ENCODE assay signal across 8 cellular contexts in the genomic region with DNA sequence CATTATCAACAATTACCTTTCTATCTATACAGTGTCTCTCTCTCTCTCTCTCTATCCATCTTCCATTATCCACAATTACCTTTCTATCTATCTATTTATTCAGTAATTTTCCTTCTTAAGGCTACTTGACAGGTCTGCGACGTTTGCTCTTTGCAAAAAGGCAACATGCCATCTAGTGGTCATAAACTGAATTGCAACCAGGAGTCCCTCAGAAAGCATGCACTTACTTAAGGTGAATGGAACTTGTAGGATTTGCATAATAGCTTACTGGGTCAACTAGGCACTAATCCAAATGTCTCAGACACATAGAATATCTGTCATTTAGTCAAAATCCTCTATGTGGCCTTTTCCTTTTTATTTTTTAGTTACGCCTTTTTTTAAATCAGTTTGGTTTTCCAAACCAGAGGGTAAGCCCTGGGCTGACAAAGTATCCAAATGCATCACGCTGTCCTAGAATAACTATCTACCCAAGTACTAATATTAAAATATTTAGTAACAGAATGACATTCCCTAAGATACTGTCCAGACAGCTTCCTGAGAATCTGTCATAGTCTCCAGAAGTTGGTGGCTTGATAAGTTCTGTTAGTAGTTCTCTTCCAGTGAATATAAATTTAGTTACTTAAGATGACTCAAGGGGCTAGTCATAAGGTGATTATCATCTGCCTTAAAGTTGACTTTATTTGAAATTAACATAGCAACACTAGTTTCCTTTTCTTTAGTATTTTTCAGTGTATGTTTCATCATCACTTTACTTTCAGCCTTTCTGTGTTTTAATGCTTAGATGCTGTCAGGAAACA.
DNase-seq lines count a peak whose midpoint lies in the region; ATAC-seq and TF ChIP-seq lines count a peak whose summit lies in the region.

No MANE protein-coding gene starts in this region.

- no peaks in the 10 kb centered on the region for H3K4me1 ChIP-seq in fibroblast of lung (ENCODE audit: control insufficient read depth, extremely low read depth, insufficient read depth, low read length)

- no peak overlapping the region for H3K27ac ChIP-seq in fibroblast of lung (ENCODE audit: insufficient read depth, low read length)

- H2AFZ ChIP-seq in fibroblast of lung (ENCODE audit: low read length): no peak overlapping the region

- DNase-seq in Daoy (ENCODE audit: low read depth): peak; percentile 68
- peak; percentile 81 for DNase-seq in NCI-H345 (lab: John Stamatoyannopoulos, UW)
- peak; percentile 84 to 89 for DNase-seq in fibroblast of lung (ENCODE audit: low read depth in 2 of 2)
- no peak for DNase-seq in UCSD-AML1 (lab: John Stamatoyannopoulos, UW; ENCODE audit: unreplicated experiment)

- H3K27me3 ChIP-seq in fibroblast of lung (ENCODE audit: control insufficient read depth, insufficient read depth, low read length): no peaks in the 10 kb centered on the region

- H3K27ac Mint-ChIP-seq in nephron: no peak overlapping the region

- H3K36me3 Mint-ChIP-seq in nephron (ENCODE audit: low read depth): no peaks in the 10 kb centered on the region

- no peaks in the 10 kb centered on the region for H3K27me3 Mint-ChIP-seq in nephron (ENCODE audit: low read depth)

- H3K9ac ChIP-seq in fibroblast of lung (ENCODE audit: insufficient read depth, low read length): no peak overlapping the region

- H3K4me1 Mint-ChIP-seq in nephron: no peaks in the 10 kb centered on the region

- no peaks in the 10 kb centered on the region for H4K20me1 ChIP-seq in fibroblast of lung (ENCODE audit: control insufficient read depth, extremely low read depth, insufficient read depth, low read length)

- H3K4me3 Mint-ChIP-seq in nephron: no peak overlapping the region

- H3K4me3 ChIP-seq in fibroblast of lung (replicated peaks in 1 of 4; ENCODE audit: control extremely low read depth in 1 of 4, insufficient read depth in 1 of 4, low read depth in 3 of 4, low read length in 4 of 4): no peak overlapping the region

- peak; percentile 99 to 100 for TF ChIP-seq CTCF in fibroblast of lung (conservative IDR thresholded peaks at IDR 0.05 in 1 of 2, IDR thresholded peaks at IDR 0.05 in 1 of 2; ENCODE audit: low read depth in 1 of 2, low read length in 2 of 2)
- peak; percentile 97 to 98 (median 97) for TF ChIP-seq CTCF in nephron (IDR thresholded peaks at IDR 0.05; ENCODE audit: unreplicated experiment in 3 of 3)

- ATAC-seq in GM19468 (IDR thresholded peaks at IDR 0.05; ENCODE audit: extremely low read depth, unreplicated experiment): peak; percentile 92
- ATAC-seq in HG03460 (IDR thresholded peaks at IDR 0.05; ENCODE audit: unreplicated experiment): peak; percentile 97
- ATAC-seq in activated CD4-positive, CD25-positive, alpha-beta regulatory T cell treated with anti-CD3 and anti-CD28 coated beads, Interleukin-2, amount 50 U/mL, for 24 hours: peak; percentile 62 to 65

- H3K36me3 ChIP-seq in fibroblast of lung (ENCODE audit: control insufficient read depth, insufficient read depth, low read length): no peaks in the 10 kb centered on the region

- no peak overlapping the region for H3K4me2 ChIP-seq in fibroblast of lung (ENCODE audit: extremely low read depth, insufficient read depth, low read length)

- no peaks in the 10 kb centered on the region for H3K79me2 ChIP-seq in fibroblast of lung (ENCODE audit: control insufficient read depth, insufficient read depth, low read length)

- no peaks in the 10 kb centered on the region for H3K9me3 ChIP-seq in fibroblast of lung (ENCODE audit: control insufficient read depth, insufficient read depth, low read depth, low read length)

- H3K9me3 Mint-ChIP-seq in nephron: peaks cover 3% of the 10 kb centered on the region
